In the genomic region with DNA sequence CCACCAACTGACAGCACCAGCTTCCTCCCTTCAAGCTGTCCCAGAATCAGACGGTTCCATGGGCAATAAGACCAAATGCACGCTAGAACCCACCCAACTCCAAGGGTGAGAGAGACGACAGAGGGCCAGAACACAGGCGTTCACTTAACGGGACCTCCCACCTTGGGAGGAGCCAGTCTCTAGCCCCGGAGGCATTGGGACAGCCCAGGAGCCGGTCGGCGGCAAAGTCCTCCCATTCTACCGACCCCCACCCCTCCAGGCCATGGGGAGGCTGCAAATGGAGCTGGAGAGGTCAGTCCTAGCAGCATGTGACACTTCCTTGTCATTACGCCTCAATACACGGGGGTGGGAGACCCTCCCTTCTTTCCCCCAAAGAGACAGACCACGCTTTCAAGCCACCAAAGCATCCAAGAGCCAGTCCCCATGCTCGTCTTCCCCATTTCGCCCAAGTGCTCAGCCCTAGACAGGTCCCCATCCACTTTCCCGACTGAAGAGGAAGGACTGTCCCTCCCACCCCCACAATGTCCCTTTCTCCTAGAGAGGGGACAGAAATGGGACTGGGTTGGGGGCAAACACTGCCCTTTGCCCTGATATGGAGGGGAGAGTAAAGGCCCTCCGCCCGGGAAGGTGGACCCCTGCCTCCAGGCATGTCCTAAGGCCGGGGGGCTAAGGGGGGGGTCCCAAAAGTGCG, we compare ENCODE assay signal across 8 cellular contexts. TPM values are rescaled to one million over a fixed set of nuclear protein-coding genes. Genes with fewer than 3 reads are reported as not detected.
DNase-seq lines count a peak whose midpoint lies in the region; ATAC-seq, FAIRE-seq and TF ChIP-seq lines count a peak whose summit lies in the region.

No MANE protein-coding gene starts in this region.

- no peak for TF ChIP-seq RAD21 in HepG2 (CRISPR knock-in tag; IDR thresholded peaks at IDR 0.05)

- H3K27ac Mint-ChIP-seq in stimulated activated memory B cell treated with anti-CD40 and anti-IgM and Interleukin-4, amounts not matched to agents 10 μg/mL and 1 μg/mL and 100 μg/mL, for 72 hours = peak overlapping the region; percentile 72

- peaks cover 53% of the 10 kb centered on the region for H3K36me3 ChIP-seq in SJSA1
- peaks cover 21 to 39% of the 10 kb centered on the region in 2 experiments for H3K36me3 ChIP-seq in HepG2 (replicated peaks in 1 of 2; ENCODE audit: control insufficient read depth in 1 of 2, insufficient read depth in 2 of 2, low read length in 2 of 2)

- H4K20me1 ChIP-seq in HepG2 (ENCODE audit: insufficient read depth, low read length) = peaks cover 47% of the 10 kb centered on the region

- H3K4me1 Mint-ChIP-seq in stimulated activated memory B cell treated with anti-CD40 and anti-IgM and Interleukin-4, amounts not matched to agents 10 μg/mL and 1 μg/mL and 100 μg/mL, for 72 hours = peaks cover 35% of the 10 kb centered on the region

- H3K9ac ChIP-seq in HepG2 (ENCODE audit: insufficient read depth, low read depth, low read length) = peak overlapping the region; percentile 89

- H3K4me3 ChIP-seq in SJSA1 (peak overlapping the region; percentile 77), HepG2 (replicated peaks in 1 of 3; ENCODE audit: insufficient read depth in 1 of 3, low read depth in 2 of 3, low read length in 3 of 3) (peak overlapping the region; percentile 84 to 92 (median 87))

- H3K4me2 ChIP-seq in HepG2 (ENCODE audit: low read depth, low read length) = peak overlapping the region; percentile 94

- FAIRE-seq in HepG2 (lab: Jason Lieb, UNC) = peak; percentile 78

- intact Hi-C loops in Right ventricle myocardium inferior (cut with DNase I) = no loop called here
- intact Hi-C loops in left ventricle myocardium superior (cut with micrococcal nuclease) = no loop called here
- intact Hi-C loops in HepG2 (cut with micrococcal nuclease; ENCODE audit: unreplicated experiment) = no loop called here

- peak overlapping the region; percentile 92 for H3K4me3 Mint-ChIP-seq in stimulated activated memory B cell treated with anti-CD40 and anti-IgM and Interleukin-4, amounts not matched to agents 10 μg/mL and 1 μg/mL and 100 μg/mL, for 72 hours

- 0% methylated on average over 5 of the region's 20 CpGs for WGBS in HepG2 (ENCODE audit: low lambda C conversion rate)

- POLR2A ChIA-PET in HepG2 (lab: Yijun Ruan, JAX) = interaction anchor here (1.4 kb wide), 1 partner anchor 14 kb away, joined by 5 read pairs; no protein-coding TSS in a partner anchor

- CTCF ChIA-PET in HepG2 (lab: Yijun Ruan, JAX; ENCODE audit: low intra/inter-chr PET ratio, low total read pairs) = no interaction called here

- TF ChIP-seq POLR2A in HepG2 (IDR thresholded peaks at IDR 0.05; ENCODE audit: insufficient read depth in 1 of 2, low read depth in 2 of 2, low read length in 2 of 2) = no peak

- in situ Hi-C loops in HepG2 (cut with HindIII; ENCODE audit: extremely low pct_ligation_motif_present, low pct_unique_long_range_greater_than_20kb) = no loop called here

- H3K9me3 Mint-ChIP-seq in stimulated activated memory B cell treated with anti-CD40 and anti-IgM and Interleukin-4, amounts not matched to agents 10 μg/mL and 1 μg/mL and 100 μg/mL, for 72 hours = no peaks in the 10 kb centered on the region

- no peak for ATAC-seq in Right ventricle myocardium inferior
- no peak for ATAC-seq in left ventricle myocardium superior
- ATAC-seq in HepG2 = peak; percentile 24
- no peak for ATAC-seq in stimulated activated memory B cell treated with anti-CD40 and anti-IgM and Interleukin-4, amounts not matched to agents 10 μg/mL and 1 μg/mL and 100 μg/mL, for 72 hours
- ATAC-seq in HG03025 (IDR thresholded peaks at IDR 0.05; ENCODE audit: low FRiP score, unreplicated experiment) = no peak

- peaks cover 30% of the 10 kb centered on the region for H3K36me3 Mint-ChIP-seq in stimulated activated memory B cell treated with anti-CD40 and anti-IgM and Interleukin-4, amounts not matched to agents 10 μg/mL and 1 μg/mL and 100 μg/mL, for 72 hours

- no peak overlapping the region for H2AFZ ChIP-seq in HepG2 (ENCODE audit: low read length)

- TF ChIP-seq EP300 in HepG2 (IDR thresholded peaks at IDR 0.05; ENCODE audit: low read depth in 2 of 2, low read length in 2 of 2) (no peak), HepG2 (CRISPR knock-in tag; IDR thresholded peaks at IDR 0.05; ENCODE audit: borderline replicate concordance) (no peak)

- peaks cover 12% of the 10 kb centered on the region for H3K4me1 ChIP-seq in SJSA1 (replicated peaks)
- peaks cover 33% of the 10 kb centered on the region for H3K4me1 ChIP-seq in HepG2 (ENCODE audit: insufficient read depth, low read length)

- H3K27ac ChIP-seq in SJSA1 (no peak overlapping the region), HepG2 (ENCODE audit: extremely low read length, insufficient read depth, low read length) (peak overlapping the region; percentile 68)

- DNase-seq in Right ventricle myocardium inferior (ENCODE audit: missing footprints) = peak; percentile 60
- no peak for DNase-seq in left ventricle myocardium superior
- DNase-seq in SJSA1 (ENCODE audit: low read depth in 1 of 2, low spot score in 2 of 2) = peak; percentile 53 to 75
- DNase-seq in cerebellar cortex (ENCODE audit: low spot score) = peak; percentile 46
- DNase-seq in HepG2 (ENCODE audit: low spot score) = peak; percentile 49
- no peak for DNase-seq in NCI-H748 treated with DMSO at 0.1 percent for 48 hours (lab: John Stamatoyannopoulos, UW)

- BruUV-seq in HepG2 (replicated peaks; lab: Mats Ljungman, UMichigan) = no TSS peak

- H3K9me3 ChIP-seq in SJSA1 (replicated peaks) (no peaks in the 10 kb centered on the region), HepG2 (ENCODE audit: low read length) (no peaks in the 10 kb centered on the region)

- no peaks in the 10 kb centered on the region for H3K27me3 Mint-ChIP-seq in stimulated activated memory B cell treated with anti-CD40 and anti-IgM and Interleukin-4, amounts not matched to agents 10 μg/mL and 1 μg/mL and 100 μg/mL, for 72 hours

- H3K27me3 ChIP-seq in SJSA1 (replicated peaks) (no peaks in the 10 kb centered on the region), HepG2 (ENCODE audit: control insufficient read depth in 1 of 2, insufficient read depth in 2 of 2, low read length in 2 of 2) (no peaks in the 10 kb centered on the region; a peak in 1 of 5 replicates)

- no peak for TF ChIP-seq CTCF in HepG2 (CRISPR knock-in tag; IDR thresholded peaks at IDR 0.05)

- H3K79me2 ChIP-seq in HepG2 (ENCODE audit: insufficient read depth, low read length) = peaks cover 52% of the 10 kb centered on the region

RNA-seq across cellular contexts. Expression of a gene that starts 1.0 kb away (rescaled TPM):
- total RNA-seq in Right ventricle myocardium inferior (87.9 TPM), left ventricle myocardium superior (103 TPM), HepG2 (2016; rRNA removed; fragmentation: Illumina TruSeq; extraction: Trizol) (129 and 160 TPM in 2 replicates)
- 66.3 and 129 TPM in 2 replicates for total RNA-seq in SJSA1 (2014; rRNA removed; shearing (Covaris generic))
- total RNA-seq in HepG2 (2016; cell fraction: cytosol; rRNA removed; fragmentation: Illumina TruSeq; extraction: Trizol; ENCODE audit: low read depth) = 57.9 and 74.7 TPM in 2 replicates
- total RNA-seq in HepG2 (2016; cell fraction: insoluble cytoplasmic fraction; rRNA removed; fragmentation: Illumina TruSeq; extraction: Trizol) = 123 and 124 TPM in 2 replicates
- 201 and 221 TPM in 2 replicates for total RNA-seq in HepG2 (2016; cell fraction: membrane; rRNA removed; fragmentation: Illumina TruSeq; extraction: Trizol)
- total RNA-seq in HepG2 (2016; cell fraction: nucleus; rRNA removed; fragmentation: Illumina TruSeq; extraction: Trizol) = 105 and 107 TPM in 2 replicates
- polyA plus RNA-seq in HepG2 (2011; rRNA removed) = 72.1 and 80.8 TPM in 2 replicates
- polyA plus RNA-seq in HepG2 (2011; cell fraction: cytosol; rRNA removed) = 55.4 and 77.5 TPM in 2 replicates
- 103 and 136 TPM in 2 replicates for polyA plus RNA-seq in HepG2 (2011; cell fraction: nucleus; rRNA removed)
- 156 and 166 TPM in 2 replicates for polyA plus RNA-seq in HepG2 (2012)
- polyA plus RNA-seq in HepG2 (2016; cell fraction: cytosol; fragmentation: Illumina TruSeq; extraction: Trizol; ENCODE audit: low read depth) = 108 and 124 TPM in 2 replicates
- polyA plus RNA-seq in HepG2 (2016; cell fraction: insoluble cytoplasmic fraction; fragmentation: Illumina TruSeq; extraction: Trizol; ENCODE audit: low read depth) = 207 and 297 TPM in 2 replicates
- 260 and 325 TPM in 2 replicates for polyA plus RNA-seq in HepG2 (2016; cell fraction: membrane; fragmentation: Illumina TruSeq; extraction: Trizol; ENCODE audit: low read depth)
- polyA plus RNA-seq in HepG2 (2016; cell fraction: nucleus; fragmentation: Illumina TruSeq; extraction: Trizol; ENCODE audit: insufficient read depth, low read depth) = 255 and 261 TPM in 2 replicates
- 81.4 and 82.6 TPM in 2 replicates for polyA minus RNA-seq in HepG2 (2011; rRNA and poly(A)+ RNA removed; ENCODE audit: low replicate concordance)
- polyA minus RNA-seq in HepG2 (2011; cell fraction: cytosol; rRNA and poly(A)+ RNA removed) = 96.5 and 100 TPM in 2 replicates
- 78.9 and 81.1 TPM in 2 replicates for polyA minus RNA-seq in HepG2 (2011; cell fraction: nucleus; rRNA and poly(A)+ RNA removed)

RNA-seq across cellular contexts. Expression of a gene that starts 9.9 kb away (rescaled TPM):
- 0.16 TPM for total RNA-seq in Right ventricle myocardium inferior
- total RNA-seq in left ventricle myocardium superior = 0.25 TPM
- not detected in 2 replicates for total RNA-seq in SJSA1 (2014; rRNA removed; shearing (Covaris generic))
- total RNA-seq in HepG2 (2016; rRNA removed; fragmentation: Illumina TruSeq; extraction: Trizol) = 0.32 and 0.33 TPM in 2 replicates
- 0.26 TPM in 1 of 2 replicates, not detected in the other for total RNA-seq in HepG2 (2016; cell fraction: cytosol; rRNA removed; fragmentation: Illumina TruSeq; extraction: Trizol; ENCODE audit: low read depth)
- total RNA-seq in HepG2 (2016; cell fraction: insoluble cytoplasmic fraction; rRNA removed; fragmentation: Illumina TruSeq; extraction: Trizol) = 0.15 and 0.54 TPM in 2 replicates
- total RNA-seq in HepG2 (2016; cell fraction: membrane; rRNA removed; fragmentation: Illumina TruSeq; extraction: Trizol) = 0.41 and 0.53 TPM in 2 replicates
- total RNA-seq in HepG2 (2016; cell fraction: nucleus; rRNA removed; fragmentation: Illumina TruSeq; extraction: Trizol) = 0.25 and 0.28 TPM in 2 replicates
- polyA plus RNA-seq in HepG2 (2011; rRNA removed) = 0.95 and 1.9 TPM in 2 replicates
- polyA plus RNA-seq in HepG2 (2011; cell fraction: cytosol; rRNA removed) = 0.63 and 1.1 TPM in 2 replicates
- 3.3 and 4.1 TPM in 2 replicates for polyA plus RNA-seq in HepG2 (2011; cell fraction: nucleus; rRNA removed)
- 0.79 and 0.82 TPM in 2 replicates for polyA plus RNA-seq in HepG2 (2012)
- 0.26 and 0.27 TPM in 2 replicates for polyA plus RNA-seq in HepG2 (2016; cell fraction: cytosol; fragmentation: Illumina TruSeq; extraction: Trizol; ENCODE audit: low read depth)
- 0.45 TPM in 1 of 2 replicates, not detected in the other for polyA plus RNA-seq in HepG2 (2016; cell fraction: insoluble cytoplasmic fraction; fragmentation: Illumina TruSeq; extraction: Trizol; ENCODE audit: low read depth)
- polyA plus RNA-seq in HepG2 (2016; cell fraction: membrane; fragmentation: Illumina TruSeq; extraction: Trizol; ENCODE audit: low read depth) = 0.49 and 0.52 TPM in 2 replicates
- polyA plus RNA-seq in HepG2 (2016; cell fraction: nucleus; fragmentation: Illumina TruSeq; extraction: Trizol; ENCODE audit: insufficient read depth, low read depth) = 1.6 and 2.6 TPM in 2 replicates
- 0.30 and 0.98 TPM in 2 replicates for polyA minus RNA-seq in HepG2 (2011; rRNA and poly(A)+ RNA removed; ENCODE audit: low replicate concordance)
- polyA minus RNA-seq in HepG2 (2011; cell fraction: cytosol; rRNA and poly(A)+ RNA removed) = 0.40 TPM in 1 of 2 replicates, not detected in the other
- 0.37 TPM in 1 of 2 replicates, not detected in the other for polyA minus RNA-seq in HepG2 (2011; cell fraction: nucleus; rRNA and poly(A)+ RNA removed)

RNA-seq across cellular contexts. Expression of a gene that starts 30.7 kb away (rescaled TPM):
- 29.6 TPM for total RNA-seq in Right ventricle myocardium inferior
- total RNA-seq in left ventricle myocardium superior = 30.9 TPM
- 35.6 and 46.9 TPM in 2 replicates for total RNA-seq in SJSA1 (2014; rRNA removed; shearing (Covaris generic))
- 30.7 and 34.1 TPM in 2 replicates for total RNA-seq in HepG2 (2016; rRNA removed; fragmentation: Illumina TruSeq; extraction: Trizol)
- 6.6 and 7.5 TPM in 2 replicates for total RNA-seq in HepG2 (2016; cell fraction: cytosol; rRNA removed; fragmentation: Illumina TruSeq; extraction: Trizol; ENCODE audit: low read depth)
- 29.0 and 34.4 TPM in 2 replicates for total RNA-seq in HepG2 (2016; cell fraction: insoluble cytoplasmic fraction; rRNA removed; fragmentation: Illumina TruSeq; extraction: Trizol)
- total RNA-seq in HepG2 (2016; cell fraction: membrane; rRNA removed; fragmentation: Illumina TruSeq; extraction: Trizol) = 16.5 and 20.0 TPM in 2 replicates
- 14.6 and 16.4 TPM in 2 replicates for total RNA-seq in HepG2 (2016; cell fraction: nucleus; rRNA removed; fragmentation: Illumina TruSeq; extraction: Trizol)
- polyA plus RNA-seq in HepG2 (2011; rRNA removed) = 26.0 and 27.8 TPM in 2 replicates
- polyA plus RNA-seq in HepG2 (2011; cell fraction: cytosol; rRNA removed) = 32.7 and 42.5 TPM in 2 replicates
- polyA plus RNA-seq in HepG2 (2011; cell fraction: nucleus; rRNA removed) = 26.0 and 28.8 TPM in 2 replicates
- 27.7 and 33.9 TPM in 2 replicates for polyA plus RNA-seq in HepG2 (2012)
- polyA plus RNA-seq in HepG2 (2016; cell fraction: cytosol; fragmentation: Illumina TruSeq; extraction: Trizol; ENCODE audit: low read depth) = 10.1 and 10.5 TPM in 2 replicates
- polyA plus RNA-seq in HepG2 (2016; cell fraction: insoluble cytoplasmic fraction; fragmentation: Illumina TruSeq; extraction: Trizol; ENCODE audit: low read depth) = 48.2 and 57.9 TPM in 2 replicates
- 16.8 and 18.4 TPM in 2 replicates for polyA plus RNA-seq in HepG2 (2016; cell fraction: membrane; fragmentation: Illumina TruSeq; extraction: Trizol; ENCODE audit: low read depth)
- 54.2 and 60.4 TPM in 2 replicates for polyA plus RNA-seq in HepG2 (2016; cell fraction: nucleus; fragmentation: Illumina TruSeq; extraction: Trizol; ENCODE audit: insufficient read depth, low read depth)
- 28.2 and 31.6 TPM in 2 replicates for polyA minus RNA-seq in HepG2 (2011; rRNA and poly(A)+ RNA removed; ENCODE audit: low replicate concordance)
- polyA minus RNA-seq in HepG2 (2011; cell fraction: cytosol; rRNA and poly(A)+ RNA removed) = 20.6 and 23.2 TPM in 2 replicates
- 11.4 and 11.5 TPM in 2 replicates for polyA minus RNA-seq in HepG2 (2011; cell fraction: nucleus; rRNA and poly(A)+ RNA removed)

RNA-seq across cellular contexts. Expression of a gene that starts 35.9 kb away (rescaled TPM):
- 89.9 TPM for total RNA-seq in Right ventricle myocardium inferior
- 110 TPM for total RNA-seq in left ventricle myocardium superior
- total RNA-seq in SJSA1 (2014; rRNA removed; shearing (Covaris generic)) = 3.9 and 5.0 TPM in 2 replicates
- 15.2 and 16.5 TPM in 2 replicates for total RNA-seq in HepG2 (2016; rRNA removed; fragmentation: Illumina TruSeq; extraction: Trizol)
- total RNA-seq in HepG2 (2016; cell fraction: cytosol; rRNA removed; fragmentation: Illumina TruSeq; extraction: Trizol; ENCODE audit: low read depth) = 26.3 and 28.9 TPM in 2 replicates
- 13.3 and 14.6 TPM in 2 replicates for total RNA-seq in HepG2 (2016; cell fraction: insoluble cytoplasmic fraction; rRNA removed; fragmentation: Illumina TruSeq; extraction: Trizol)
- 50.4 and 52.4 TPM in 2 replicates for total RNA-seq in HepG2 (2016; cell fraction: membrane; rRNA removed; fragmentation: Illumina TruSeq; extraction: Trizol)
- total RNA-seq in HepG2 (2016; cell fraction: nucleus; rRNA removed; fragmentation: Illumina TruSeq; extraction: Trizol) = 9.1 and 11.0 TPM in 2 replicates
- polyA plus RNA-seq in HepG2 (2011; rRNA removed) = 12.4 and 13.2 TPM in 2 replicates
- polyA plus RNA-seq in HepG2 (2011; cell fraction: cytosol; rRNA removed) = 12.8 and 15.5 TPM in 2 replicates
- polyA plus RNA-seq in HepG2 (2011; cell fraction: nucleus; rRNA removed) = 19.1 and 20.9 TPM in 2 replicates
- polyA plus RNA-seq in HepG2 (2012) = 19.4 and 21.6 TPM in 2 replicates
- polyA plus RNA-seq in HepG2 (2016; cell fraction: cytosol; fragmentation: Illumina TruSeq; extraction: Trizol; ENCODE audit: low read depth) = 47.4 and 51.9 TPM in 2 replicates
- 30.3 and 41.9 TPM in 2 replicates for polyA plus RNA-seq in HepG2 (2016; cell fraction: insoluble cytoplasmic fraction; fragmentation: Illumina TruSeq; extraction: Trizol; ENCODE audit: low read depth)
- polyA plus RNA-seq in HepG2 (2016; cell fraction: membrane; fragmentation: Illumina TruSeq; extraction: Trizol; ENCODE audit: low read depth) = 83.9 and 107 TPM in 2 replicates
- polyA plus RNA-seq in HepG2 (2016; cell fraction: nucleus; fragmentation: Illumina TruSeq; extraction: Trizol; ENCODE audit: insufficient read depth, low read depth) = 30.2 and 30.9 TPM in 2 replicates
- 16.3 and 18.2 TPM in 2 replicates for polyA minus RNA-seq in HepG2 (2011; rRNA and poly(A)+ RNA removed; ENCODE audit: low replicate concordance)
- 13.7 and 14.5 TPM in 2 replicates for polyA minus RNA-seq in HepG2 (2011; cell fraction: cytosol; rRNA and poly(A)+ RNA removed)
- polyA minus RNA-seq in HepG2 (2011; cell fraction: nucleus; rRNA and poly(A)+ RNA removed) = 5.0 and 5.5 TPM in 2 replicates

RNA-seq across cellular contexts. Expression of a gene that starts 40.4 kb away (rescaled TPM):
- total RNA-seq in Right ventricle myocardium inferior = not detected
- total RNA-seq in left ventricle myocardium superior = not detected
- not detected in 2 replicates for total RNA-seq in SJSA1 (2014; rRNA removed; shearing (Covaris generic))
- total RNA-seq in HepG2 (2016; rRNA removed; fragmentation: Illumina TruSeq; extraction: Trizol) = 21.9 and 25.6 TPM in 2 replicates
- total RNA-seq in HepG2 (2016; cell fraction: cytosol; rRNA removed; fragmentation: Illumina TruSeq; extraction: Trizol; ENCODE audit: low read depth) = 34.9 and 45.5 TPM in 2 replicates
- 20.4 and 26.4 TPM in 2 replicates for total RNA-seq in HepG2 (2016; cell fraction: insoluble cytoplasmic fraction; rRNA removed; fragmentation: Illumina TruSeq; extraction: Trizol)
- 39.1 and 47.5 TPM in 2 replicates for total RNA-seq in HepG2 (2016; cell fraction: membrane; rRNA removed; fragmentation: Illumina TruSeq; extraction: Trizol)
- total RNA-seq in HepG2 (2016; cell fraction: nucleus; rRNA removed; fragmentation: Illumina TruSeq; extraction: Trizol) = 16.4 and 16.8 TPM in 2 replicates
- polyA plus RNA-seq in HepG2 (2011; rRNA removed) = 10.6 and 12.5 TPM in 2 replicates
- polyA plus RNA-seq in HepG2 (2011; cell fraction: cytosol; rRNA removed) = 13.5 and 23.8 TPM in 2 replicates
- polyA plus RNA-seq in HepG2 (2011; cell fraction: nucleus; rRNA removed) = 15.9 and 16.5 TPM in 2 replicates
- 5.0 and 7.1 TPM in 2 replicates for polyA plus RNA-seq in HepG2 (2012)
- 39.3 and 47.3 TPM in 2 replicates for polyA plus RNA-seq in HepG2 (2016; cell fraction: cytosol; fragmentation: Illumina TruSeq; extraction: Trizol; ENCODE audit: low read depth)
- 17.8 and 19.5 TPM in 2 replicates for polyA plus RNA-seq in HepG2 (2016; cell fraction: insoluble cytoplasmic fraction; fragmentation: Illumina TruSeq; extraction: Trizol; ENCODE audit: low read depth)
- 32.7 and 32.9 TPM in 2 replicates for polyA plus RNA-seq in HepG2 (2016; cell fraction: membrane; fragmentation: Illumina TruSeq; extraction: Trizol; ENCODE audit: low read depth)
- 21.1 and 24.5 TPM in 2 replicates for polyA plus RNA-seq in HepG2 (2016; cell fraction: nucleus; fragmentation: Illumina TruSeq; extraction: Trizol; ENCODE audit: insufficient read depth, low read depth)
- polyA minus RNA-seq in HepG2 (2011; rRNA and poly(A)+ RNA removed; ENCODE audit: low replicate concordance) = 4.1 and 21.4 TPM in 2 replicates
- 6.7 and 8.7 TPM in 2 replicates for polyA minus RNA-seq in HepG2 (2011; cell fraction: cytosol; rRNA and poly(A)+ RNA removed)
- 3.2 and 4.1 TPM in 2 replicates for polyA minus RNA-seq in HepG2 (2011; cell fraction: nucleus; rRNA and poly(A)+ RNA removed)

Comparison
In these comparisons a context has a peak if more than half of its experiments do, and no peak if none do; other contexts are left out.
1. DNase-seq: peak in Right ventricle myocardium inferior (single experiment), SJSA1 (2 of 2), cerebellar cortex (single experiment) and HepG2 (single experiment); none in left ventricle myocardium superior (single experiment) and NCI-H748 treated with DMSO at 0.1 percent for 48 hours (single experiment).